In genomic region chr20:34528921-34529297, GRCh38 we compare ENCODE assay signal across 1 cellular context.
TF ChIP-seq lines count a peak whose summit lies in the region.

No MANE protein-coding gene starts in this region.

TF ChIP-seq in SK-N-SH, 30 proteins besides CTCF, POLR2A, EP300 and RAD21:
- no peak for TF ChIP-seq TCF12 (IDR thresholded peaks at IDR 0.05)
- no peak for TF ChIP-seq CHD2 (IDR thresholded peaks at IDR 0.05; ENCODE audit: low read length, partially characterized antibody)
- no peak for TF ChIP-seq JUND (IDR thresholded peaks at IDR 0.05)
- TF ChIP-seq ZBTB33 (IDR thresholded peaks at IDR 0.05; ENCODE audit: borderline replicate concordance, low read depth) = no peak
- no peak for TF ChIP-seq IRF3 (IDR thresholded peaks at IDR 0.05; ENCODE audit: low read depth, low read length)
- TF ChIP-seq MEF2A (IDR thresholded peaks at IDR 0.05; ENCODE audit: borderline replicate concordance, low read depth) = no peak
- no peak for TF ChIP-seq NFIC (IDR thresholded peaks at IDR 0.05; ENCODE audit: borderline replicate concordance)
- TF ChIP-seq EZH2phosphoT487 (IDR thresholded peaks at IDR 0.05; ENCODE audit: borderline replicate concordance, low read depth) = no peak
- TF ChIP-seq TAF1 (IDR thresholded peaks at IDR 0.05; ENCODE audit: borderline replicate concordance, low read depth, low read length) = no peak
